In genomic region chr6:118562959-118563358, GRCh38 we compare ENCODE assay signal across 1 cellular context.
TF ChIP-seq lines count a peak whose summit lies in the region.

No MANE protein-coding gene starts in this region.

TF ChIP-seq in IMR-90, 13 proteins besides CTCF, POLR2A, EP300 and RAD21:
- no peak for TF ChIP-seq CEBPB (IDR thresholded peaks at IDR 0.05; ENCODE audit: low read depth, low read length)
- no peak for TF ChIP-seq SMC3 (IDR thresholded peaks at IDR 0.05; ENCODE audit: low read depth, low read length)
- peak; percentile 32; the same call in 1 of the 2 replicates for TF ChIP-seq MAFK (IDR thresholded peaks at IDR 0.05; ENCODE audit: low read depth, low read length)
- TF ChIP-seq NFE2L2 (IDR thresholded peaks at IDR 0.05; ENCODE audit: low read depth, low read length) = no peak
